In genomic region chr9:82036101-82036500, GRCh38 we compare ENCODE assay signal across 27 cellular contexts. TPM values are rescaled to one million over a fixed set of nuclear protein-coding genes. Genes with fewer than 3 reads are reported as not detected.
DNase-seq lines count a peak whose midpoint lies in the region; ATAC-seq and TF ChIP-seq lines count a peak whose summit lies in the region.
"Had no signal": no experiment of that assay in that cellular context is flagged by ENCODE, and none has a peak within 500 bp of the region (broad histone marks: within the 10 kb centered on the region; RNA-seq: fewer than 3 reads in every experiment).

No MANE protein-coding gene starts in this region.

- no peak overlapping the region for H3K9ac ChIP-seq in mesenchymal stem cell (ENCODE audit: low read length)
- H3K9ac ChIP-seq: BLaER1 had no signal

- H3K9me3 ChIP-seq in mesenchymal stem cell (ENCODE audit: control insufficient read depth, low read length): no peaks in the 10 kb centered on the region
- H3K9me3 ChIP-seq: BLaER1, Peyer's patch had no signal

- peak overlapping the region in 1 of 5 experiments; percentile 1 for H3K4me3 Mint-ChIP-seq in brain

- H3K27me3 ChIP-seq in mesenchymal stem cell (ENCODE audit: control insufficient read depth in 1 of 2, insufficient read depth in 1 of 2, low read length in 2 of 2): no peaks in the 10 kb centered on the region
- H3K27me3 ChIP-seq: BLaER1, Peyer's patch had no signal

- H3K4me1 ChIP-seq in mesenchymal stem cell (ENCODE audit: control insufficient read depth, insufficient read depth, low read depth, low read length): no peaks in the 10 kb centered on the region
- H3K4me1 ChIP-seq: BLaER1, Peyer's patch had no signal

- ATAC-seq in GM19452 (IDR thresholded peaks at IDR 0.05; ENCODE audit: unreplicated experiment): no peak
- ATAC-seq: GM12878 had no signal

- H2BK5ac ChIP-seq in mesenchymal stem cell (ENCODE audit: low read depth, low read length, poor library complexity, severe bottlenecking): no peak overlapping the region

- no peaks in the 10 kb centered on the region for H3K36me3 Mint-ChIP-seq in brain
- H3K36me3 Mint-ChIP-seq: CD4-positive, CD25-positive, alpha-beta regulatory T cell had no signal

- no peak overlapping the region for H4K91ac ChIP-seq in mesenchymal stem cell (ENCODE audit: low read length)

- no peaks in the 10 kb centered on the region for H3K27me3 Mint-ChIP-seq in brain
- H3K27me3 Mint-ChIP-seq: CD4-positive, CD25-positive, alpha-beta regulatory T cell had no signal

- peak overlapping the region in 1 of 2 experiments; percentile 67 for H3K4ac ChIP-seq in mesenchymal stem cell (ENCODE audit: low read depth in 1 of 2, low read length in 2 of 2)

- no peak overlapping the region for H3K23ac ChIP-seq in mesenchymal stem cell (ENCODE audit: low read length in 2 of 2)

- peak overlapping the region; percentile 37 for H2BK120ac ChIP-seq in mesenchymal stem cell (ENCODE audit: low read depth, low read length)

- peak overlapping the region in 1 of 2 experiments; percentile 77 for H2BK12ac ChIP-seq in mesenchymal stem cell (ENCODE audit: low read length in 2 of 2)

- no peak overlapping the region for H4K8ac ChIP-seq in mesenchymal stem cell (ENCODE audit: low read length)

- in situ Hi-C loops in G401 (cut with HindIII; ENCODE audit: low sequenced_read_pairs): no loop called here

- no peak for TF ChIP-seq CTCF in brain (conservative IDR thresholded peaks at IDR 0.05)

- H2AK5ac ChIP-seq in mesenchymal stem cell (ENCODE audit: low read length, severe bottlenecking): no peak overlapping the region

- no peak overlapping the region for H2AFZ ChIP-seq in mesenchymal stem cell (ENCODE audit: low read depth, low read length)

- H3K4me3 ChIP-seq in mesenchymal stem cell (ENCODE audit: insufficient read depth in 1 of 2, low read depth in 1 of 2, low read length in 2 of 2): no peak overlapping the region
- H3K4me3 ChIP-seq: BLaER1, GM12878, Peyer's patch, SK-N-MC had no signal

- H3K79me1 ChIP-seq in mesenchymal stem cell (replicated peaks; ENCODE audit: low read length, poor library complexity, severe bottlenecking): no peaks in the 10 kb centered on the region

- no peak overlapping the region for H3K4me2 ChIP-seq in mesenchymal stem cell (ENCODE audit: low read length, poor library complexity, severe bottlenecking)
- H3K4me2 ChIP-seq: BLaER1 had no signal

- no peak overlapping the region for H3K14ac ChIP-seq in mesenchymal stem cell (ENCODE audit: low read length in 2 of 2)

- no peaks in the 10 kb centered on the region for H3K36me3 ChIP-seq in mesenchymal stem cell (ENCODE audit: control insufficient read depth in 1 of 2, insufficient read depth in 2 of 2, low read depth in 1 of 2, low read length in 2 of 2)
- H3K36me3 ChIP-seq: BLaER1, Peyer's patch had no signal

- H3K9me3 Mint-ChIP-seq in brain: peaks cover 0 to 6% (median 0%) of the 10 kb centered on the region in 5 experiments

- peak overlapping the region in 3 of 5 experiments; percentile 2 to 97 (median 35) for H3K27ac Mint-ChIP-seq in brain
- H3K27ac Mint-ChIP-seq: CD4-positive, CD25-positive, alpha-beta regulatory T cell had no signal

- no peak overlapping the region for H3K18ac ChIP-seq in mesenchymal stem cell (ENCODE audit: low read depth in 1 of 2, low read length in 2 of 2)

- no peak overlapping the region for H2BK15ac ChIP-seq in mesenchymal stem cell (ENCODE audit: low read depth, poor library complexity, severe bottlenecking)

- peaks cover 28% of the 10 kb centered on the region for H3K4me1 Mint-ChIP-seq in brain
- H3K4me1 Mint-ChIP-seq: CD4-positive, CD25-positive, alpha-beta regulatory T cell had no signal

- DNase-seq in G401 (ENCODE audit: low spot score): peak; percentile 87
- DNase-seq in NCI-H446 treated with DMSO at 0.1 percent for 48 hours (lab: John Stamatoyannopoulos, UW): peak; percentile 17
- no peak for DNase-seq in mesenchymal stem cell
- DNase-seq in GM19238 (ENCODE audit: insufficient read length, low spot score): no peak
- DNase-seq in NK-92 treated with Interleukin-12 subunit alpha and Interleukin-12 subunit beta, amount 100 ng/mL, for 24 hours (lab: John Stamatoyannopoulos, UW): no peak
- no peak for DNase-seq in effector CD8-positive, alpha-beta T cell (lab: John Stamatoyannopoulos, UW)
- DNase-seq: CD4-positive, CD25-positive, alpha-beta regulatory T cell; DMS53; H7; Karpas-422; NCI-H1092 treated with DMSO at 0.1 percent for 48 hours; NCI-H1436; NCI-H187; NCI-H2081 treated with DMSO at 0.1 percent for 48 hours; NCI-H526; Peyer's patch; SHP77 treated with DMSO at 0.1 percent for 48 hours; SW 1271 had no signal

- 86% methylated on average over 2 of the region's 3 CpGs for WGBS in mesenchymal stem cell

- no peak overlapping the region for H3K27ac ChIP-seq in mesenchymal stem cell (ENCODE audit: low read length, poor library complexity, severe bottlenecking)
- H3K27ac ChIP-seq: BLaER1, Peyer's patch, SK-N-MC had no signal

RNA-seq across cellular contexts. Expression of gene SPATA31D1, which starts 47.5 kb away (rescaled TPM):
- not detected in 2 replicates for total RNA-seq in G401 (2014; rRNA removed; shearing (Covaris generic))
- polyA plus RNA-seq in brain (ENCODE audit: insufficient read depth, low read depth, low replicate concordance): not detected
- not detected for polyA plus RNA-seq in mesenchymal stem cell (2013, experiment 1 of 2)
- not detected for polyA plus RNA-seq in mesenchymal stem cell (2013, experiment 2 of 2)
- total RNA-seq: A172; CD4-positive, CD25-positive, alpha-beta regulatory T cell; H7; HT-29; M059J; OCI-LY7; Peyer's patch had no signal
- polyA plus RNA-seq: CD4-positive, CD25-positive, alpha-beta regulatory T cell had no signal

Comparison
In these comparisons a context has a peak if more than half of its experiments do, and no peak if none do; other contexts are left out.
1. DNase-seq: peak in G401 (single experiment) and NCI-H446 treated with DMSO at 0.1 percent for 48 hours (single experiment); none in mesenchymal stem cell (single experiment), GM19238 (single experiment), NK-92 treated with Interleukin-12 subunit alpha and Interleukin-12 subunit beta, amount 100 ng/mL, for 24 hours (single experiment) and effector CD8-positive, alpha-beta T cell (single experiment).